ENCODE assay signal across 8 cellular contexts in genomic region chr1:228166170-228166936, GRCh38. TPM values are rescaled to one million over a fixed set of nuclear protein-coding genes. Genes with fewer than 3 reads are reported as not detected.
DNase-seq lines count a peak whose midpoint lies in the region; ATAC-seq lines count a peak whose summit lies in the region.

No MANE protein-coding gene starts in this region.

- no peaks in the 10 kb centered on the region for H3K9me3 ChIP-seq in SJSA1 (replicated peaks)
- no peaks in the 10 kb centered on the region for H3K9me3 ChIP-seq in right cardiac atrium (ENCODE audit: control insufficient read depth, low read length)

- intact Hi-C loops in right cardiac atrium (cut with DNase I), result loop anchor here in 1 of 4 donors (1.0 kb wide), 1 partner anchor 27 kb away; no protein-coding TSS in a partner anchor

- H3K9ac ChIP-seq in rectal smooth muscle tissue (ENCODE audit: low read length), result peak overlapping the region; percentile 73

- peaks cover 3% of the 10 kb centered on the region for H3K36me3 ChIP-seq in SJSA1
- no peaks in the 10 kb centered on the region for H3K36me3 ChIP-seq in rectal smooth muscle tissue (ENCODE audit: control insufficient read depth, insufficient read depth, low read length)

- H3K4me1 ChIP-seq in SJSA1 (replicated peaks) (peaks cover 10% of the 10 kb centered on the region), right cardiac atrium (ENCODE audit: control insufficient read depth, insufficient read depth, low read length) (peaks cover 2% of the 10 kb centered on the region), rectal smooth muscle tissue (ENCODE audit: control insufficient read depth, insufficient read depth, low read length) (peaks cover 12% of the 10 kb centered on the region)

- H3K27ac ChIP-seq in SJSA1 (peak overlapping the region; percentile 100), right cardiac atrium (ENCODE audit: low read length) (peak overlapping the region; percentile 94), rectal smooth muscle tissue (ENCODE audit: low read depth, low read length) (peak overlapping the region; percentile 99)

- DNase-seq in ELR (ENCODE audit: low read depth) (peak; percentile 71), HUDEP-2 (lab: John Stamatoyannopoulos, UW; ENCODE audit: unreplicated experiment in 76 of 76) (peak in 63 of 76 experiments; percentile 20 to 94 (median 50)), SJSA1 (ENCODE audit: low read depth in 1 of 2, low spot score in 2 of 2) (peak; percentile 73 to 79), anterior cingulate cortex (lab: John Stamatoyannopoulos, UW) (peak in 42 of 58 donors; percentile 42 to 89 (median 67)), right cardiac atrium (peak in 2 of 3 donors; percentile 74 to 85), cortex of kidney (lab: John Stamatoyannopoulos, UW) (no peak)

- 18% methylated on average over 26 of the region's 26 CpGs for WGBS in right cardiac atrium

- H3K4me3 ChIP-seq in SJSA1, result peak overlapping the region; percentile 98
- peak overlapping the region; percentile 72 for H3K4me3 ChIP-seq in right cardiac atrium (ENCODE audit: low read length)
- H3K4me3 ChIP-seq in rectal smooth muscle tissue (ENCODE audit: low read length), result peak overlapping the region; percentile 73

- ATAC-seq in GM21526 (IDR thresholded peaks at IDR 0.05; ENCODE audit: low FRiP score, unreplicated experiment) (peak; percentile 11), right cardiac atrium (peak; percentile 4 to 30)

- H3K27me3 ChIP-seq in SJSA1 (replicated peaks) (no peaks in the 10 kb centered on the region), right cardiac atrium (ENCODE audit: control insufficient read depth, insufficient read depth) (no peaks in the 10 kb centered on the region), rectal smooth muscle tissue (ENCODE audit: control insufficient read depth, insufficient read depth, low read length) (peaks cover 5% of the 10 kb centered on the region)

RNA-seq across cellular contexts. Expression of gene IBA57, which starts 0.7 kb away (rescaled TPM):
- 2.3 and 4.3 TPM in 2 replicates for total RNA-seq in SJSA1 (2014; rRNA removed; shearing (Covaris generic))
- 10 to 100 TPM in 2 of 4 donors, 1 to 10 TPM in 2; 8.3 to 12.0 (median 10.3) TPM for total RNA-seq in right cardiac atrium
- polyA plus RNA-seq in right cardiac atrium, result 4.5 TPM

RNA-seq across cellular contexts. Expression of gene GJC2, which starts 16.6 kb away (rescaled TPM):
- total RNA-seq in SJSA1 (2014; rRNA removed; shearing (Covaris generic)), result 2.0 and 2.3 TPM in 2 replicates
- total RNA-seq in right cardiac atrium, result 1 to 10 TPM; 1.2 to 2.2 (median 1.7) TPM
- 1.3 TPM for polyA plus RNA-seq in right cardiac atrium

RNA-seq across cellular contexts. Expression of gene GUK1, which starts 26.3 kb away (rescaled TPM):
- total RNA-seq in SJSA1 (2014; rRNA removed; shearing (Covaris generic)), result 307 and 334 TPM in 2 replicates
- 100 to 1,000 TPM; 151 to 202 (median 169) TPM for total RNA-seq in right cardiac atrium
- polyA plus RNA-seq in right cardiac atrium, result 315 TPM

RNA-seq across cellular contexts. Expression of gene OBSCN, which starts 41.5 kb away (rescaled TPM):
- 0.06 and 0.87 TPM in 2 replicates for total RNA-seq in SJSA1 (2014; rRNA removed; shearing (Covaris generic))
- 100 to 1,000 TPM; 144 to 196 (median 183) TPM for total RNA-seq in right cardiac atrium
- polyA plus RNA-seq in right cardiac atrium, result 234 TPM

RNA-seq across cellular contexts. Expression of gene MRPL55, which starts 57.3 kb away (rescaled TPM):
- total RNA-seq in SJSA1 (2014; rRNA removed; shearing (Covaris generic)), result 93.4 and 101 TPM in 2 replicates
- 10 to 100 TPM; 51.6 to 56.5 (median 52.8) TPM for total RNA-seq in right cardiac atrium
- 103 TPM for polyA plus RNA-seq in right cardiac atrium
